ENCODE assay signal across 10 cellular contexts in the genomic region with DNA sequence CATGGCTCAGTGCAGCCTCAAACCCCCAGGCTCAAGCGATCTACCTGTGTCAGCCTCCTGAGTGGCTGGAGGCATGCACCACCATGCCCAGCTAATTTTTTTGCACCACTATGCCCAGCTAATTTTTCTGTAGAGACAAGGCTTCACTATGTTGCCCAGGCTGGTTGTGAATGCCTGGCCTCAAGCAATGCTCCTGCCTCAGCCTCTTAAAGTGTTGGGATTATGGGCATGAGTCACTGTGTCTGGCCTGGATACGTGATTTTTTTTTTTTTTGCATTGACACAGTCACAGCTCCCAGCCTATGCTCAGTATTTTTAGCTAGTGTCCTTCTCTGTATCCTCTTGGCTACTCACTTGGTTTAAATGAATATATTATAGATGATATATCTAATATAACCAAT.
DNase-seq lines count a peak whose midpoint lies in the region; ATAC-seq and TF ChIP-seq lines count a peak whose summit lies in the region.
"Had no signal": no experiment of that assay in that cellular context is flagged by ENCODE, and none has a peak within 500 bp of the region (broad histone marks: within the 10 kb centered on the region; RNA-seq: fewer than 3 reads in every experiment).

No MANE protein-coding gene starts in this region.

- no peaks in the 10 kb centered on the region for H3K36me3 ChIP-seq in RWPE2 (ENCODE audit: low read depth)
- H3K36me3 ChIP-seq: sigmoid colon had no signal

- H3K27ac Mint-ChIP-seq in activated T-helper 17 cell treated with anti-CD3 and anti-CD28 coated beads, Interleukin-2, amount 50 U/mL, for 72 hours = no peak overlapping the region

- H3K27me3 ChIP-seq in RWPE2 (ENCODE audit: insufficient read depth, poor library complexity, severe bottlenecking) = no peaks in the 10 kb centered on the region
- H3K27me3 ChIP-seq: sigmoid colon had no signal

- no peaks in the 10 kb centered on the region for H3K4me1 ChIP-seq in RWPE2 (ENCODE audit: insufficient read depth, poor library complexity, severe bottlenecking)

- TF ChIP-seq CTCF in RWPE2 (IDR thresholded peaks at IDR 0.05; ENCODE audit: poor library complexity, severe bottlenecking) (no peak), fibroblast of pulmonary artery (IDR thresholded peaks at IDR 0.05; ENCODE audit: low read length, missing control alignments) (no peak), retinal pigment epithelial cell (conservative IDR thresholded peaks at IDR 0.05; ENCODE audit: low read depth, low read length) (no peak)

- DNase-seq in H4 (ENCODE audit: low spot score) = peak; percentile 76
- DNase-seq in RWPE2 (ENCODE audit: low spot score) = no peak
- peak; percentile 23 for DNase-seq in fibroblast of pulmonary artery (ENCODE audit: low read depth)
- DNase-seq in retinal pigment epithelial cell (ENCODE audit: low read depth) = peak; percentile 33
- no peak for DNase-seq in C1 segment of cervical spinal cord (lab: John Stamatoyannopoulos, UW)
- no peak for DNase-seq in NCI-H146 treated with DMSO at 0.1 percent for 48 hours (lab: John Stamatoyannopoulos, UW; ENCODE audit: unreplicated experiment)
- no peak for DNase-seq in nucleus accumbens (lab: John Stamatoyannopoulos, UW)
- DNase-seq: sigmoid colon had no signal

- H3K27me3 Mint-ChIP-seq in activated T-helper 17 cell treated with anti-CD3 and anti-CD28 coated beads, Interleukin-2, amount 50 U/mL, for 72 hours = no peaks in the 10 kb centered on the region

- no peaks in the 10 kb centered on the region for H3K36me3 Mint-ChIP-seq in activated T-helper 17 cell treated with anti-CD3 and anti-CD28 coated beads, Interleukin-2, amount 50 U/mL, for 72 hours (ENCODE audit: low read depth)

- peak; percentile 67 for ATAC-seq in RWPE2 (ENCODE audit: low read depth)
- ATAC-seq in activated T-helper 17 cell treated with anti-CD3 and anti-CD28 coated beads, Interleukin-2, amount 50 U/mL, for 72 hours (replicated peaks) = no peak

- no peak overlapping the region for H3K4me3 Mint-ChIP-seq in activated T-helper 17 cell treated with anti-CD3 and anti-CD28 coated beads, Interleukin-2, amount 50 U/mL, for 72 hours

- H3K4me3 ChIP-seq in RWPE2 (ENCODE audit: severe bottlenecking) (no peak overlapping the region), fibroblast of pulmonary artery (replicated peaks; ENCODE audit: low read depth, low read length) (no peak overlapping the region), retinal pigment epithelial cell (ENCODE audit: low read length) (no peak overlapping the region)
- H3K4me3 ChIP-seq: sigmoid colon had no signal

- H3K27ac ChIP-seq in RWPE2 (ENCODE audit: poor library complexity, severe bottlenecking) = no peak overlapping the region
- H3K27ac ChIP-seq: KMS-11 had no signal

- no peaks in the 10 kb centered on the region for H3K4me1 Mint-ChIP-seq in activated T-helper 17 cell treated with anti-CD3 and anti-CD28 coated beads, Interleukin-2, amount 50 U/mL, for 72 hours

- H3K9me3 Mint-ChIP-seq in activated T-helper 17 cell treated with anti-CD3 and anti-CD28 coated beads, Interleukin-2, amount 50 U/mL, for 72 hours = no peaks in the 10 kb centered on the region

- H3K9me3 ChIP-seq in RWPE2 (ENCODE audit: severe bottlenecking) = peaks cover 4% of the 10 kb centered on the region

Comparison
In these comparisons a context has a peak if more than half of its experiments do, and no peak if none do; other contexts are left out.
1. DNase-seq: peak in H4 (single experiment), fibroblast of pulmonary artery (single experiment) and retinal pigment epithelial cell (single experiment); none in RWPE2 (single experiment), C1 segment of cervical spinal cord (0 of 14), NCI-H146 treated with DMSO at 0.1 percent for 48 hours (single experiment) and nucleus accumbens (0 of 56).